In genomic region chr13:74202129-74202528, GRCh38 we compare ENCODE assay signal across 15 cellular contexts.
"Had no signal": no experiment of that assay in that cellular context is flagged by ENCODE, and none has a peak within 500 bp of the region (broad histone marks: within the 10 kb centered on the region; RNA-seq: fewer than 3 reads in every experiment).

No MANE protein-coding gene starts in this region.

- H3K27me3 ChIP-seq: foreskin keratinocyte, hepatocyte, neutrophil had no signal

- H3K36me3 ChIP-seq: neutrophil had no signal

- H3K9me3 ChIP-seq: mucosa of descending colon, neutrophil had no signal

- ATAC-seq: esophagus mucosa; foreskin keratinocyte; mucosa of descending colon; naive thymus-derived CD8-positive, alpha-beta T cell had no signal

- H3K4me1 ChIP-seq: foreskin keratinocyte had no signal

- H3K4me3 Mint-ChIP-seq: naive thymus-derived CD8-positive, alpha-beta T cell had no signal

- DNase-seq: effector memory CD4-positive, alpha-beta T cell; foreskin keratinocyte; kidney; left cardiac atrium; mammary epithelial cell; mucosa of descending colon; naive thymus-derived CD8-positive, alpha-beta T cell; posterior cingulate gyrus; stimulated activated CD4-positive, alpha-beta T cell treated with anti-CD3 and anti-CD28 coated beads, Interleukin-2, amount 100 ng/mL, for 48 hours; stimulated activated naive CD4-positive, alpha-beta T cell treated with Interleukin-2 at 50 U/mL for 16 hours; trophoblast cell had no signal

- H3K4me3 ChIP-seq: hepatocyte, mucosa of descending colon, smooth muscle cell had no signal
